In the genomic region with DNA sequence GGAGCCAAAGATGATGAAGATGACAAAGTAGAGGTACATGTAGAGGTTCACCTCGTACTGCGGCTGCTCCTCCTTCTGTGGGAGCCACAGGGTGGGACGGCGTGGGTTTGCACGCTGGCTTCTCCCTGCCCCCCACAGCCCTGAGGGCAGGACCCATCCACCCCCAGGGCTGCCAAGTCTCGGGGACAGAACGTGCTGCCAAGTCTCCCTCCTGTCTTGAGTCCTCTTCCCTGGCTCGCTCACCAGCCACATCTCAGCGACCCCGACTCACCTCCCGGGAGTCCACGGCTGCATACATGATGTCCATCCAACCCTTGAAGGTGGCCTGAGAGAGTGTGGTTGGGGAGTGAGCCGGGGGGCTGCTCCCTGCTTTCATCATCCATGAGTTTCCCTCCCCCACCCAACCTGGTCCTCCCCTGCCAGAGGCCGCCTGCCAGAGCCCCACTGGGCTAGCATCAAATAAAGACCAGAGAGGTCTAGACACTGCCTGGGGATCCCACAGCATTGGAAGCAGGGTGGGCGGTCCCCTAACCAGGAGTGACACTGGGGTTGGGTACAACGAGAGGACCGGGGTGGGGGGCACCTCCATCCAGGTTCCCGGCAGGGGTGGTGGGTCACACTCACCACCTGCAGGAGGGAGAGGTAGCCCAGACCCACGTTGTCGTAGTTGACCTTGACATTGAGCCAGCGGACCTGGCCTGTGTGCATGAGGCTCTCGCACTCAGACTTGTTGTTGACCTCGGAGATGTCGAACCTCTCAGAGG, we compare ENCODE assay signal across 29 cellular contexts. TPM values are rescaled to one million over a fixed set of nuclear protein-coding genes. Genes with fewer than 3 reads are reported as not detected.
DNase-seq lines count a peak whose midpoint lies in the region; FAIRE-seq and TF ChIP-seq lines count a peak whose summit lies in the region.
"Had no signal": no experiment of that assay in that cellular context is flagged by ENCODE, and none has a peak within 500 bp of the region (broad histone marks: within the 10 kb centered on the region; RNA-seq: fewer than 3 reads in every experiment).

No MANE protein-coding gene starts in this region.

- intact Hi-C loops in OCI-LY7 (cut with micrococcal nuclease; ENCODE audit: unreplicated experiment) (no loop called here), spleen (cut with DNase I; ENCODE audit: low total_unique reads) (no loop called here)

- H3K36me3 Mint-ChIP-seq in CD8-positive, alpha-beta memory T cell = no peaks in the 10 kb centered on the region

- no peak overlapping the region for H4K5ac ChIP-seq in H1 (ENCODE audit: insufficient read length, low read depth, low read length)

- CTCF ChIA-PET in CD8-positive, alpha-beta memory T cell (lab: Charles Lee) = interaction anchor here (1.8 to 2.9 kb wide), 5 partner anchors 26 to 188 kb away, joined by 8 to 48 read pairs (median 14); a partner anchor contains a TSS
- CTCF ChIA-PET in OCI-LY7 (lab: Charles Lee; ENCODE audit: unreplicated experiment) = interaction anchor here (0.6 to 3.1 kb wide), 5 partner anchors 20 to 188 kb away, joined by 3 to 94 read pairs (median 5); a partner anchor contains a TSS
- CTCF ChIA-PET in H1 (lab: Charles Lee; ENCODE audit: partially characterized antibody) = interaction anchor here (0.6 to 6.1 kb wide), 15 partner anchors 7 to 287 kb away, joined by 3 to 135 read pairs (median 20); a partner anchor contains a TSS

- H3K4me3 Mint-ChIP-seq in CD8-positive, alpha-beta memory T cell = peak overlapping the region in 4 of 7 donors; percentile 19 to 61 (median 39)
- H3K4me3 Mint-ChIP-seq: activated T-cell treated with anti-CD3 and anti-CD28 coated beads, Interleukin-2, amount 50 U/mL, for 24 hours; nephron progenitor cell had no signal

- 90% methylated on average over 18 of the region's 24 CpGs; no CpG with 5 or more reads in 1 of the 2 experiments for WGBS in H1 (ENCODE audit: extremely low coverage in 1 of 2, insufficient coverage in 1 of 2, insufficient read length in 1 of 2, insufficient replicate concordance in 2 of 2, low coverage in 1 of 2, low lambda C conversion rate in 2 of 2, missing lambda C conversion rate in 1 of 2), 2 experiments
- 84 to 93% (median 91%) methylated on average over 22 to 24 of the region's 24 CpGs for WGBS in spleen, 5 donors

- peak overlapping the region; percentile 89 for H3K4me2 ChIP-seq in OCI-LY7 (ENCODE audit: low read length)
- H3K4me2 ChIP-seq in H1 (ENCODE audit: insufficient read depth in 1 of 2, low read depth in 2 of 2, low read length in 2 of 2) = no peak overlapping the region

- H4K8ac ChIP-seq in H1 (ENCODE audit: extremely low read depth, insufficient read depth, low read length) = no peak overlapping the region; the same call in 1 of the 2 replicates

- H3K14ac ChIP-seq in H1 (ENCODE audit: insufficient read length) = no peak overlapping the region

- H3K9ac ChIP-seq in H1 (replicated peaks in 1 of 4; ENCODE audit: extremely low read depth in 1 of 4, low read depth in 3 of 4, low read length in 3 of 4) = no peak overlapping the region

- no peak for TF ChIP-seq POLR2A in H1 (IDR thresholded peaks at IDR 0.05; ENCODE audit: control extremely low read depth in 1 of 2, low read depth in 2 of 2, low read length in 2 of 2)
- no peak for TF ChIP-seq POLR2A in spleen (IDR thresholded peaks at IDR 0.05)

- H3K27ac ChIP-seq in CD8-positive, alpha-beta memory T cell (ENCODE audit: low read depth, low read length) = no peak overlapping the region
- H3K27ac ChIP-seq in OCI-LY7 (ENCODE audit: low read depth, low read length, poor library complexity, severe bottlenecking) (peak overlapping the region; percentile 85), H1 (ENCODE audit: low read depth, low read length) (no peak overlapping the region), spleen (peak overlapping the region in 4 of 8 donors; percentile 76 to 84 (median 80))
- H3K27ac ChIP-seq: ovary, SJSA1 had no signal

- no peak for DNase-seq in CD8-positive, alpha-beta memory T cell
- DNase-seq in OCI-LY7 (ENCODE audit: low spot score) (no peak), H1 (ENCODE audit: low read depth in 1 of 2, low spot score in 2 of 2) (no peak), spleen (peak; percentile 79), NCI-H2171 treated with DMSO at 0.1 percent for 48 hours (lab: John Stamatoyannopoulos, UW) (no peak), T-helper 2 cell (no peak), DMS53 treated with DMSO at 0.1 percent for 48 hours (lab: John Stamatoyannopoulos, UW; ENCODE audit: unreplicated experiment) (no peak)
- DNase-seq: activated CD4-positive, alpha-beta T cell treated with anti-CD3 and anti-CD28 coated beads for 4 hours; activated naive CD4-positive, alpha-beta T cell treated with Interleukin-2 at 50 U/mL for 16 hours; activated T-cell treated with anti-CD3 and anti-CD28 coated beads, Interleukin-2, amount 50 U/mL, for 24 hours; effector CD8-positive, alpha-beta T cell; GOT3; NCI-H1105; NCI-H1930; NCI-H524 treated with DMSO at 0.1 percent for 48 hours; NK-92 treated with Interleukin-12 subunit alpha and Interleukin-12 subunit beta, amount 100 ng/mL, for 24 hours; ovary; trophoblast cell had no signal

- H2BK12ac ChIP-seq in H1 (ENCODE audit: low read depth, low read length) = no peak overlapping the region

- H3K4me3 ChIP-seq in CD8-positive, alpha-beta memory T cell (ENCODE audit: low read length) = no peak overlapping the region
- H3K4me3 ChIP-seq in OCI-LY7 (ENCODE audit: low read depth, low read length, poor library complexity, severe bottlenecking) (peak overlapping the region; percentile 49), H1 (ENCODE audit: extremely low read depth in 1 of 4, insufficient read depth in 2 of 4, low read depth in 3 of 4, low read length in 4 of 4) (no peak overlapping the region), spleen (no peak overlapping the region)
- H3K4me3 ChIP-seq: ovary, SJSA1, skin epidermis had no signal

- no peaks in the 10 kb centered on the region for H3K9me2 ChIP-seq in OCI-LY7 (ENCODE audit: insufficient read depth, low read length)

- POLR2A ChIA-PET in CD8-positive, alpha-beta memory T cell (lab: Charles Lee) = no interaction called here
- POLR2A ChIA-PET in OCI-LY7 (lab: Charles Lee) (interaction anchor here (1.5 to 2.4 kb wide), 5 partner anchors 10 to 25 kb away, joined by 5 to 52 read pairs (median 13); a partner anchor contains a TSS), H1 (lab: Charles Lee; ENCODE audit: partially characterized antibody) (interaction anchor here (1.9 kb wide), 1 partner anchor 25 kb away, joined by 13 read pairs; a partner anchor contains a TSS)

- peak overlapping the region; percentile 31; the same call in 1 of the 2 replicates for H2AFZ ChIP-seq in OCI-LY7 (ENCODE audit: low read length)
- no peak overlapping the region for H2AFZ ChIP-seq in H1 (ENCODE audit: low read length)

- H3K4ac ChIP-seq in H1 (replicated peaks; ENCODE audit: insufficient read length, low read depth, low read length) = no peak overlapping the region

- no peak overlapping the region for H4K91ac ChIP-seq in H1 (replicated peaks; ENCODE audit: insufficient read length, low read length)

- no peak for TF ChIP-seq RAD21 in H1 (IDR thresholded peaks at IDR 0.05 in 1 of 2, conservative IDR thresholded peaks at IDR 0.05 in 1 of 2; ENCODE audit: low read depth in 2 of 2, low read length in 2 of 2)

- H3K4me1 ChIP-seq in CD8-positive, alpha-beta memory T cell (ENCODE audit: insufficient read depth, low read length) = peaks cover 23% of the 10 kb centered on the region
- peaks cover 45% of the 10 kb centered on the region for H3K4me1 ChIP-seq in OCI-LY7 (ENCODE audit: insufficient read depth, low read length, poor library complexity, severe bottlenecking)
- H3K4me1 ChIP-seq in H1 (replicated peaks in 1 of 4; ENCODE audit: control insufficient read depth in 3 of 4, insufficient read depth in 4 of 4, low read length in 3 of 4) = peaks cover 0 to 4% (median 1%) of the 10 kb centered on the region in 4 experiments; a peak in 3 of 7 replicates
- H3K4me1 ChIP-seq in spleen = peaks cover 10 to 55% (median 28%) of the 10 kb centered on the region in 6 donors

- no peak for TF ChIP-seq CTCF in OCI-LY7 (conservative IDR thresholded peaks at IDR 0.05; ENCODE audit: low read length)
- no peak for TF ChIP-seq CTCF in H1 (IDR thresholded peaks at IDR 0.05; ENCODE audit: control extremely low read depth in 1 of 3, insufficient read depth in 1 of 3, low read depth in 1 of 3, low read length in 3 of 3)
- TF ChIP-seq CTCF in spleen (IDR thresholded peaks at IDR 0.05 in 8 of 11, conservative IDR thresholded peaks at IDR 0.05 in 3 of 11) = no peak

- no peak overlapping the region for H2BK5ac ChIP-seq in H1 (ENCODE audit: low read depth, low read length)

- no peak overlapping the region for H3K23ac ChIP-seq in H1 (ENCODE audit: insufficient read length)

- H3K9me3 ChIP-seq in CD8-positive, alpha-beta memory T cell (ENCODE audit: low read length) = no peaks in the 10 kb centered on the region
- no peaks in the 10 kb centered on the region for H3K9me3 ChIP-seq in OCI-LY7 (ENCODE audit: low read length)
- no peaks in the 10 kb centered on the region for H3K9me3 ChIP-seq in H1 (ENCODE audit: insufficient read depth in 2 of 2, low read depth in 1 of 2, low read length in 1 of 2)
- no peaks in the 10 kb centered on the region for H3K9me3 ChIP-seq in spleen
- H3K9me3 ChIP-seq: ovary, SJSA1 had no signal

- H3K36me3 ChIP-seq in CD8-positive, alpha-beta memory T cell (ENCODE audit: insufficient read depth, low read length) = no peaks in the 10 kb centered on the region
- H3K36me3 ChIP-seq in OCI-LY7 (ENCODE audit: insufficient read depth, low read length) (no peaks in the 10 kb centered on the region), H1 (ENCODE audit: control insufficient read depth in 2 of 4, insufficient read depth in 4 of 4, low read length in 3 of 4) (peaks cover 0 to 21% (median 1%) of the 10 kb centered on the region in 4 experiments; a peak in 4 of 8 replicates), spleen (no peaks in the 10 kb centered on the region)
- H3K36me3 ChIP-seq: ovary, SJSA1 had no signal

- H2BK120ac ChIP-seq in H1 (replicated peaks; ENCODE audit: low read depth, low read length) = no peak overlapping the region

- H3K18ac ChIP-seq in H1 (ENCODE audit: extremely low read depth, low read length) = no peak overlapping the region

- no peak overlapping the region for H3K56ac ChIP-seq in H1 (replicated peaks; ENCODE audit: insufficient read length, low read depth, low read length)

- H2BK20ac ChIP-seq in H1 (ENCODE audit: low read length) = 0 out of 2 replicates have a peak overlapping the region, but pooled peaks have one; percentile 72

- TF ChIP-seq EP300 in H1 (IDR thresholded peaks at IDR 0.05; ENCODE audit: borderline replicate concordance in 1 of 2, low read depth in 2 of 2, low read length in 2 of 2) = no peak

- H3K4me1 Mint-ChIP-seq in CD8-positive, alpha-beta memory T cell = peaks cover 15 to 28% (median 18%) of the 10 kb centered on the region in 3 donors

- H3K79me2 ChIP-seq in OCI-LY7 (ENCODE audit: insufficient read depth, low read depth, low read length) = no peaks in the 10 kb centered on the region
- H3K79me2 ChIP-seq in H1 (ENCODE audit: control insufficient read depth in 1 of 2, insufficient read depth in 2 of 2, low read length in 2 of 2) = no peaks in the 10 kb centered on the region

- no peak for FAIRE-seq in H1 (lab: Jason Lieb, UNC)
- FAIRE-seq: bronchial epithelial cell, colon, D721Med, keratinocyte had no signal

- H3K9me3 Mint-ChIP-seq in CD8-positive, alpha-beta memory T cell = peaks cover 0 to 2% (median 0%) of the 10 kb centered on the region in 5 donors
- H3K9me3 Mint-ChIP-seq: activated T-cell treated with anti-CD3 and anti-CD28 coated beads, Interleukin-2, amount 50 U/mL, for 24 hours; nephron progenitor cell had no signal

- no peaks in the 10 kb centered on the region for H3K79me1 ChIP-seq in H1 (ENCODE audit: low read depth, low read length)

- no peaks in the 10 kb centered on the region for H3K27me3 Mint-ChIP-seq in CD8-positive, alpha-beta memory T cell
- H3K27me3 Mint-ChIP-seq: activated T-cell treated with anti-CD3 and anti-CD28 coated beads, Interleukin-2, amount 50 U/mL, for 24 hours had no signal

- H2BK15ac ChIP-seq in H1 (ENCODE audit: low read length) = no peak overlapping the region

- BruUV-seq in OCI-LY7 (replicated peaks; lab: Mats Ljungman, UMichigan) = no TSS peak

- H4K20me1 ChIP-seq in OCI-LY7 (ENCODE audit: insufficient read depth, low read length) (no peaks in the 10 kb centered on the region), H1 (replicated peaks in 1 of 2; ENCODE audit: control insufficient read depth in 1 of 2, insufficient read depth in 2 of 2, low read length in 2 of 2) (peaks cover 0 to 2% of the 10 kb centered on the region in 2 experiments)

- H3K27me3 ChIP-seq in CD8-positive, alpha-beta memory T cell (ENCODE audit: insufficient read depth, low read length, poor library complexity, severe bottlenecking) = no peaks in the 10 kb centered on the region
- H3K27me3 ChIP-seq in H1 (replicated peaks in 1 of 4; ENCODE audit: control insufficient read depth in 3 of 4, extremely low read depth in 1 of 4, insufficient read depth in 3 of 4, low read length in 3 of 4) (no peaks in the 10 kb centered on the region), spleen (replicated peaks in 1 of 7) (no peaks in the 10 kb centered on the region)
- H3K27me3 ChIP-seq: ovary, SJSA1 had no signal

- H2AK5ac ChIP-seq in H1 (ENCODE audit: low read depth, low read length) = 0 out of 2 replicates have a peak overlapping the region, but pooled peaks have one; percentile 86

- no peaks in the 10 kb centered on the region for H3K23me2 ChIP-seq in H1 (ENCODE audit: low read depth, low read length)

- H3K27ac Mint-ChIP-seq in CD8-positive, alpha-beta memory T cell = peak overlapping the region in 2 of 8 donors; percentile 43 to 60
- H3K27ac Mint-ChIP-seq: activated T-cell treated with anti-CD3 and anti-CD28 coated beads, Interleukin-2, amount 50 U/mL, for 24 hours; nephron progenitor cell had no signal

RNA-seq across cellular contexts. Expression of a gene that starts 12.8 kb away (rescaled TPM):
- total RNA-seq in CD8-positive, alpha-beta memory T cell = 10 to 100 TPM; 18.1 to 22.2 TPM
- polyA plus RNA-seq in CD8-positive, alpha-beta memory T cell = 36.9 TPM
- total RNA-seq in OCI-LY7 (2014; rRNA removed; shearing (Covaris generic)) = 743 and 751 TPM in 2 replicates
- total RNA-seq in OCI-LY7 (2022) = 457 and 479 TPM in 2 replicates
- 1.5 and 2.2 TPM in 2 replicates for total RNA-seq in H1 (2021; fragmentation: NEBNext Ultra II Directional; extraction: Animal tissue kit (Norgen Biotek cat#: 25700))
- polyA plus RNA-seq in H1 (2011; rRNA removed) = 3.9 and 4.4 TPM in 2 replicates
- 4.7 TPM for polyA plus RNA-seq in H1 (2011; cell fraction: cytosol; rRNA removed)
- 5.5 TPM for polyA plus RNA-seq in H1 (2011; cell fraction: nucleus; rRNA removed)
- polyA plus RNA-seq in H1 (2012, experiment 1 of 2) = 1.8 to 4.2 TPM (median 3.5 TPM) in 4 replicates
- 2.0 TPM for polyA plus RNA-seq in H1 (2012, experiment 2 of 2)
- polyA plus RNA-seq in H1 (2013, experiment 1 of 2) = 2.8 TPM
- polyA plus RNA-seq in H1 (2013, experiment 2 of 2) = 2.8 TPM
- polyA minus RNA-seq in H1 (2011; rRNA and poly(A)+ RNA removed) = 2.9 and 3.0 TPM in 2 replicates
- not detected for polyA minus RNA-seq in H1 (2011; cell fraction: cytosol; rRNA and poly(A)+ RNA removed)
- polyA minus RNA-seq in H1 (2011; cell fraction: nucleus; rRNA and poly(A)+ RNA removed) = not detected
- 100 to 1,000 TPM; 149 to 226 (median 192) TPM for total RNA-seq in spleen
- polyA plus RNA-seq in spleen = 100 to 1,000 TPM; 386 to 659 (median 624) TPM
- total RNA-seq: bronchial epithelial cell, epithelial cell of proximal tubule, renal cortical epithelial cell, SJSA1 had no signal

RNA-seq across cellular contexts. Expression of a gene that starts 26.3 kb away (rescaled TPM):
- not detected for total RNA-seq in CD8-positive, alpha-beta memory T cell
- not detected for polyA plus RNA-seq in CD8-positive, alpha-beta memory T cell
- 0.21 and 4.3 TPM in 2 replicates for total RNA-seq in OCI-LY7 (2014; rRNA removed; shearing (Covaris generic))
- total RNA-seq in OCI-LY7 (2022) = 0.96 TPM in 1 of 2 replicates, not detected in the other
- total RNA-seq in H1 (2021; fragmentation: NEBNext Ultra II Directional; extraction: Animal tissue kit (Norgen Biotek cat#: 25700)) = not detected in 2 replicates
- 0.36 and 0.41 TPM in 2 replicates for polyA plus RNA-seq in H1 (2011; rRNA removed)
- polyA plus RNA-seq in H1 (2011; cell fraction: cytosol; rRNA removed) = 0.37 TPM
- 0.77 TPM for polyA plus RNA-seq in H1 (2011; cell fraction: nucleus; rRNA removed)
- 0.50 TPM in 1 of 4 replicates, not detected in the others for polyA plus RNA-seq in H1 (2012, experiment 1 of 2)
- polyA plus RNA-seq in H1 (2012, experiment 2 of 2) = not detected
- 0.16 TPM for polyA plus RNA-seq in H1 (2013, experiment 1 of 2)
- 0.26 TPM for polyA plus RNA-seq in H1 (2013, experiment 2 of 2)
- 0.56 TPM in 1 of 2 replicates, not detected in the other for polyA minus RNA-seq in H1 (2011; rRNA and poly(A)+ RNA removed)
- not detected for polyA minus RNA-seq in H1 (2011; cell fraction: cytosol; rRNA and poly(A)+ RNA removed)
- not detected for polyA minus RNA-seq in H1 (2011; cell fraction: nucleus; rRNA and poly(A)+ RNA removed)
- 1 to 10 TPM in 2 of 7 donors, under 1 TPM in 3, not detected in 2; 0.47 to 1.4 (median 0.79) TPM for total RNA-seq in spleen
- 1 to 10 TPM in 1 of 3 donors, under 1 TPM in 2; 0.29 to 1.5 (median 0.65) TPM for polyA plus RNA-seq in spleen
- total RNA-seq: bronchial epithelial cell; epithelial cell of proximal tubule; liver; ovary; renal cortical epithelial cell; SJSA1; T-helper 2 cell treated with Interferon-gamma antibody and Interleukin-4, amounts not matched to agents 100 ng/mL and 5 ng/mL, for 36 hours had no signal
- polyA plus RNA-seq: keratinocyte, liver, ovary had no signal

RNA-seq across cellular contexts. Expression of a gene that starts 27.8 kb away (rescaled TPM):
- total RNA-seq in CD8-positive, alpha-beta memory T cell = under 1 TPM; 0.04 TPM
- polyA plus RNA-seq in CD8-positive, alpha-beta memory T cell = not detected
- total RNA-seq in OCI-LY7 (2014; rRNA removed; shearing (Covaris generic)) = 3.0 and 6.4 TPM in 2 replicates
- total RNA-seq in OCI-LY7 (2022) = 9.0 and 11.9 TPM in 2 replicates
- 6.6 and 8.5 TPM in 2 replicates for total RNA-seq in H1 (2021; fragmentation: NEBNext Ultra II Directional; extraction: Animal tissue kit (Norgen Biotek cat#: 25700))
- polyA plus RNA-seq in H1 (2011; rRNA removed) = 5.0 and 8.1 TPM in 2 replicates
- polyA plus RNA-seq in H1 (2011; cell fraction: cytosol; rRNA removed) = 6.5 TPM
- polyA plus RNA-seq in H1 (2011; cell fraction: nucleus; rRNA removed) = 22.4 TPM
- 4.5 to 9.2 TPM (median 9.0 TPM) in 4 replicates for polyA plus RNA-seq in H1 (2012, experiment 1 of 2)
- 5.9 TPM for polyA plus RNA-seq in H1 (2012, experiment 2 of 2)
- 4.2 TPM for polyA plus RNA-seq in H1 (2013, experiment 1 of 2)
- polyA plus RNA-seq in H1 (2013, experiment 2 of 2) = 3.6 TPM
- 27.3 and 39.8 TPM in 2 replicates for polyA minus RNA-seq in H1 (2011; rRNA and poly(A)+ RNA removed)
- 18.9 TPM for polyA minus RNA-seq in H1 (2011; cell fraction: cytosol; rRNA and poly(A)+ RNA removed)
- 39.2 TPM for polyA minus RNA-seq in H1 (2011; cell fraction: nucleus; rRNA and poly(A)+ RNA removed)
- 1 to 10 TPM in 5 of 7 donors, under 1 TPM in 2; 0.54 to 4.0 (median 1.3) TPM for total RNA-seq in spleen
- polyA plus RNA-seq in spleen = under 1 TPM; 0.14 to 0.70 (median 0.26) TPM
- total RNA-seq: epithelial cell of proximal tubule, renal cortical epithelial cell, SJSA1 had no signal
- polyA plus RNA-seq: keratinocyte had no signal

RNA-seq across cellular contexts. Expression of a gene that starts 33.9 kb away (rescaled TPM):
- not detected for total RNA-seq in CD8-positive, alpha-beta memory T cell
- not detected for polyA plus RNA-seq in CD8-positive, alpha-beta memory T cell
- not detected in 2 replicates for total RNA-seq in OCI-LY7 (2014; rRNA removed; shearing (Covaris generic))
- total RNA-seq in OCI-LY7 (2022) (not detected in 2 replicates), spleen (not detected)
- not detected in 2 replicates for total RNA-seq in H1 (2021; fragmentation: NEBNext Ultra II Directional; extraction: Animal tissue kit (Norgen Biotek cat#: 25700))
- polyA plus RNA-seq in H1 (2011; rRNA removed) (not detected in 2 replicates), spleen (under 1 TPM in 1 of 3 donors, not detected in 2; 0.06 TPM)
- not detected for polyA plus RNA-seq in H1 (2011; cell fraction: cytosol; rRNA removed)
- not detected for polyA plus RNA-seq in H1 (2011; cell fraction: nucleus; rRNA removed)
- polyA plus RNA-seq in H1 (2012, experiment 1 of 2) = not detected in 4 replicates
- not detected for polyA plus RNA-seq in H1 (2012, experiment 2 of 2)
- 0.12 TPM for polyA plus RNA-seq in H1 (2013, experiment 1 of 2)
- not detected for polyA plus RNA-seq in H1 (2013, experiment 2 of 2)
- not detected in 2 replicates for polyA minus RNA-seq in H1 (2011; rRNA and poly(A)+ RNA removed)
- not detected for polyA minus RNA-seq in H1 (2011; cell fraction: cytosol; rRNA and poly(A)+ RNA removed)
- not detected for polyA minus RNA-seq in H1 (2011; cell fraction: nucleus; rRNA and poly(A)+ RNA removed)
- total RNA-seq: bronchial epithelial cell; epithelial cell of proximal tubule; liver; ovary; renal cortical epithelial cell; SJSA1; T-helper 2 cell treated with Interferon-gamma antibody and Interleukin-4, amounts not matched to agents 100 ng/mL and 5 ng/mL, for 36 hours had no signal
- polyA plus RNA-seq: keratinocyte, liver, ovary had no signal

RNA-seq across cellular contexts. Expression of a gene that starts 48.5 kb away (rescaled TPM):
- total RNA-seq in CD8-positive, alpha-beta memory T cell = not detected
- polyA plus RNA-seq in CD8-positive, alpha-beta memory T cell = not detected
- not detected in 2 replicates for total RNA-seq in OCI-LY7 (2014; rRNA removed; shearing (Covaris generic))
- not detected in 2 replicates for total RNA-seq in OCI-LY7 (2022)
- not detected in 2 replicates for total RNA-seq in H1 (2021; fragmentation: NEBNext Ultra II Directional; extraction: Animal tissue kit (Norgen Biotek cat#: 25700))
- 0.12 and 0.16 TPM in 2 replicates for polyA plus RNA-seq in H1 (2011; rRNA removed)
- 0.17 TPM for polyA plus RNA-seq in H1 (2011; cell fraction: cytosol; rRNA removed)
- 0.17 TPM for polyA plus RNA-seq in H1 (2011; cell fraction: nucleus; rRNA removed)
- not detected in 4 replicates for polyA plus RNA-seq in H1 (2012, experiment 1 of 2)
- polyA plus RNA-seq in H1 (2012, experiment 2 of 2) = not detected
- 0.24 TPM for polyA plus RNA-seq in H1 (2013, experiment 1 of 2)
- 0.55 TPM for polyA plus RNA-seq in H1 (2013, experiment 2 of 2)
- not detected in 2 replicates for polyA minus RNA-seq in H1 (2011; rRNA and poly(A)+ RNA removed)
- not detected for polyA minus RNA-seq in H1 (2011; cell fraction: cytosol; rRNA and poly(A)+ RNA removed)
- not detected for polyA minus RNA-seq in H1 (2011; cell fraction: nucleus; rRNA and poly(A)+ RNA removed)
- not detected for total RNA-seq in spleen
- not detected for polyA plus RNA-seq in spleen
- total RNA-seq: bronchial epithelial cell; epithelial cell of proximal tubule; liver; ovary; renal cortical epithelial cell; SJSA1; T-helper 2 cell treated with Interferon-gamma antibody and Interleukin-4, amounts not matched to agents 100 ng/mL and 5 ng/mL, for 36 hours had no signal
- polyA plus RNA-seq: keratinocyte, liver, ovary had no signal

Comparison
In these comparisons a context has a peak if more than half of its experiments do, and no peak if none do; other contexts are left out.
1. RNA of a gene that starts 12.8 kb away (total RNA-seq): 457 to 751 TPM in OCI-LY7 and 149 to 226 TPM in spleen; 18.1 to 22.2 TPM in CD8-positive, alpha-beta memory T cell and 1.5 to 2.2 TPM in H1; every median in the first group is over 4 times any median in the second.